9 cellular contexts compared by ENCODE assay signal in genomic region chr11:112784323-112785073, GRCh38.
A peak's percentile ranks its signal among the peaks of the same experiment; 100 is the strongest.
DNase-seq lines count a peak whose midpoint lies in the region; ATAC-seq and TF ChIP-seq lines count a peak whose summit lies in the region.
"Had no signal": no experiment of that assay in that cellular context is flagged by ENCODE, and none has a peak within 500 bp of the region (broad histone marks: within the 10 kb centered on the region; RNA-seq: fewer than 3 reads in every experiment).

No MANE protein-coding gene starts in this region.

- H3K9me3 Mint-ChIP-seq in activated T-helper 17 cell treated with anti-CD3 and anti-CD28 coated beads, Interleukin-2, amount 50 U/mL, for 72 hours = no peaks in the 10 kb centered on the region

- no peaks in the 10 kb centered on the region for H3K36me3 ChIP-seq in RWPE2 (ENCODE audit: low read depth)

- no peak overlapping the region for H3K27ac Mint-ChIP-seq in activated T-helper 17 cell treated with anti-CD3 and anti-CD28 coated beads, Interleukin-2, amount 50 U/mL, for 72 hours

- intact Hi-C loops in head of caudate nucleus (cut with DNase I) = no loop called here

- no peaks in the 10 kb centered on the region for H3K27me3 ChIP-seq in RWPE2 (ENCODE audit: insufficient read depth, poor library complexity, severe bottlenecking)

- no peaks in the 10 kb centered on the region for H3K4me1 Mint-ChIP-seq in activated T-helper 17 cell treated with anti-CD3 and anti-CD28 coated beads, Interleukin-2, amount 50 U/mL, for 72 hours

- H3K4me1 ChIP-seq in RWPE2 (ENCODE audit: insufficient read depth, poor library complexity, severe bottlenecking) = no peaks in the 10 kb centered on the region

- peaks cover 26% of the 10 kb centered on the region for H3K27me3 Mint-ChIP-seq in activated T-helper 17 cell treated with anti-CD3 and anti-CD28 coated beads, Interleukin-2, amount 50 U/mL, for 72 hours

- H3K9me3 ChIP-seq in RWPE2 (ENCODE audit: severe bottlenecking) = no peaks in the 10 kb centered on the region

- H3K4me3 ChIP-seq in RWPE2 (ENCODE audit: severe bottlenecking) = no peak overlapping the region

- peak; percentile 19; the same call in 1 of the 3 replicates for ATAC-seq in RWPE2 (ENCODE audit: low read depth)
- no peak for ATAC-seq in activated T-helper 17 cell treated with anti-CD3 and anti-CD28 coated beads, Interleukin-2, amount 50 U/mL, for 72 hours (replicated peaks)
- ATAC-seq in HG03460 (IDR thresholded peaks at IDR 0.05; ENCODE audit: unreplicated experiment) = no peak
- ATAC-seq in HG02852 (IDR thresholded peaks at IDR 0.05; ENCODE audit: unreplicated experiment) = no peak

- H3K4me3 Mint-ChIP-seq in activated T-helper 17 cell treated with anti-CD3 and anti-CD28 coated beads, Interleukin-2, amount 50 U/mL, for 72 hours = no peak overlapping the region

- TF ChIP-seq CTCF in RWPE2 (IDR thresholded peaks at IDR 0.05; ENCODE audit: poor library complexity, severe bottlenecking) = no peak

- H3K27ac ChIP-seq in RWPE2 (ENCODE audit: poor library complexity, severe bottlenecking) = no peak overlapping the region

- no peaks in the 10 kb centered on the region for H3K36me3 Mint-ChIP-seq in activated T-helper 17 cell treated with anti-CD3 and anti-CD28 coated beads, Interleukin-2, amount 50 U/mL, for 72 hours (ENCODE audit: low read depth)

- peak; percentile 46 for DNase-seq in EH (ENCODE audit: low read depth)
- DNase-seq in RWPE2 (ENCODE audit: low spot score) = no peak
- peak in 35 of 42 donors; percentile 31 to 85 (median 53) for DNase-seq in head of caudate nucleus
- peak; percentile 47 for DNase-seq in renal cortical epithelial cell (ENCODE audit: low read depth)
- no peak for DNase-seq in stimulated activated naive CD4-positive, alpha-beta T cell (lab: John Stamatoyannopoulos, UW)
- DNase-seq: cerebellar nuclear complex had no signal

Comparison
In these comparisons a context has a peak if more than half of its experiments do, and no peak if none do; other contexts are left out.
1. DNase-seq: peak in EH (single experiment), head of caudate nucleus (35 of 42) and renal cortical epithelial cell (single experiment); none in RWPE2 (single experiment) and stimulated activated naive CD4-positive, alpha-beta T cell (0 of 6).